ENCODE assay signal across 21 cellular contexts in the genomic region with DNA sequence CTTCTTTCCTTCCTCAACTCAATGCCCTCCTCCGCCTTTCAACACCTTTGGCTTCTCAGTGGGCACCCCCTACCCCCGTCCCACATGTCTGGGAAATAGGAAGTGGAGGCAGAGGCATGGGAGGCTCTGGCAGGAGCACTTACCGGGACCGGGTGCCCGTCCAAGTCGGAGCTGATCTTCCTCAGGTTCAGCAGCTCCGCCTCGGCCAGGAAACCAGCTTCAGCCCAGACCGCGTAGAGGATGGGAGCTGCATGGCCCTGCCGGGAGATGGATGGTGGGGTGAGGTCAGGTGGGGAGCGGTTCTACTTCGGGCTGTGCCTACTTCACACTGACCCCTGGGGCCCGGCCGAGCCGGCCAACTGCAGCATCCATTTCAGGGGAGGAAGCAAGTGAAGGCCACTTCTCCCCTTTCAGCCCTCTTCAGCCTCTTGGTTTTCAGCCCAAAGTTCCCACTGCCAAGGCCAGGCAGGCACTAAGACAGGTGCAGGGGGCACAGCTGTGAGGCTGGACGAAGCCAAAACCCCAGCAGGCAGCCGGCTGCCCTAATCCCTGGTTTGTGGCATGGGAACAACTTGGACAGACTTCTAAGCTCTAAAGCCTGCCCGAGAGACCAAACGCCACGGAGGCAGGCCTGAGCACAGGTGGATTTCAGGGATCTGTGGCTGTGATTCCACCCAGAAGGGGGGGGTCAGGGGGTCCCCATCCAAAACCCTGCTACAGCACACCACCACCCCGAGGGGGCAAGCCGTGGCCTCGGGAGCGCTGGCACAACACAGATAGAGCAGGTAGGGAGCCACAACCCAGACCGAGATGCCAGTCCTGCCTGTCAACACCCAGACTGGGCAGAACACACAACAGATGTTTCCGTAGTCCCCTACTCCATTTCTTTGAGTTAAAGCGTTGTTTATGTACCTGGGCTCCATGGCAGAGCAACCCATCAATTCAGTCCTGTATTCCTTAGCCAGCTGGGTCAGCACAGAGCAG. TPM values are rescaled to one million over a fixed set of nuclear protein-coding genes. Genes with fewer than 3 reads are reported as not detected.
DNase-seq lines count a peak whose midpoint lies in the region; ATAC-seq and TF ChIP-seq lines count a peak whose summit lies in the region.
"Had no signal": no experiment of that assay in that cellular context is flagged by ENCODE, and none has a peak within 500 bp of the region (broad histone marks: within the 10 kb centered on the region; RNA-seq: fewer than 3 reads in every experiment).

No MANE protein-coding gene starts in this region.

- DNase-seq in activated naive CD8-positive, alpha-beta T cell treated with anti-CD3 and anti-CD28 coated beads for 36 hours: no peak
- DNase-seq in activated naive CD8-positive, alpha-beta T cell treated with anti-CD3 and anti-CD28 coated beads, Interleukin-2, amount 50 U/mL, for 24 hours: no peak
- DNase-seq in ascending aorta (ENCODE audit: low spot score in 2 of 2): no peak
- no peak for DNase-seq in stimulated activated effector memory CD8-positive, alpha-beta T cell treated with anti-CD3 and anti-CD28 coated beads, Interleukin-12 subunit alpha, Interleukin-12 subunit beta, amount 100 ng/mL, for 72 hours (ENCODE audit: low spot score in 2 of 2)
- no peak for DNase-seq in uterus
- DNase-seq in CD1c-positive myeloid dendritic cell (ENCODE audit: extremely low spot score): no peak
- DNase-seq: activated naive CD4-positive, alpha-beta T cell treated with Interleukin-2 at 50 U/mL for 16 hours; CD8-positive, alpha-beta T cell; effector CD4-positive, alpha-beta T cell; hippocampal formation; Kasumi-1; left colon; NCI-H146; NCI-H446; stimulated activated CD4-positive, alpha-beta T cell treated with anti-CD3 and anti-CD28 coated beads, Interleukin-15, amount 100 ng/mL, for 24 hours; stimulated activated naive CD8-positive, alpha-beta T cell treated with anti-CD3 and anti-CD28 coated beads, Interleukin-15, Interleukin-2, amounts not matched to agents 100 U/mL and 50 U/mL, for 24 hours; T1000 had no signal

- H3K9me3 Mint-ChIP-seq in activated naive CD8-positive, alpha-beta T cell treated with anti-CD3 and anti-CD28 coated beads for 36 hours: no peaks in the 10 kb centered on the region
- H3K9me3 Mint-ChIP-seq in activated naive CD8-positive, alpha-beta T cell treated with anti-CD3 and anti-CD28 coated beads, Interleukin-2, amount 50 U/mL, for 24 hours: no peaks in the 10 kb centered on the region
- no peaks in the 10 kb centered on the region for H3K9me3 Mint-ChIP-seq in stimulated activated effector memory CD8-positive, alpha-beta T cell treated with anti-CD3 and anti-CD28 coated beads, Interleukin-12 subunit alpha, Interleukin-12 subunit beta, amount 100 ng/mL, for 72 hours
- H3K9me3 Mint-ChIP-seq: CD8-positive, alpha-beta T cell had no signal

- H3K27me3 Mint-ChIP-seq in activated naive CD8-positive, alpha-beta T cell treated with anti-CD3 and anti-CD28 coated beads for 36 hours: no peaks in the 10 kb centered on the region
- H3K27me3 Mint-ChIP-seq in activated naive CD8-positive, alpha-beta T cell treated with anti-CD3 and anti-CD28 coated beads, Interleukin-2, amount 50 U/mL, for 24 hours: no peaks in the 10 kb centered on the region

- peak overlapping the region; percentile 30 to 73 for H3K27ac ChIP-seq in ascending aorta
- no peak overlapping the region for H3K27ac ChIP-seq in uterus
- H3K27ac ChIP-seq: cardiac muscle cell, SK-N-MC had no signal

- H3K27ac Mint-ChIP-seq in activated naive CD8-positive, alpha-beta T cell treated with anti-CD3 and anti-CD28 coated beads for 36 hours: peak overlapping the region; percentile 29
- no peak overlapping the region for H3K27ac Mint-ChIP-seq in activated naive CD8-positive, alpha-beta T cell treated with anti-CD3 and anti-CD28 coated beads, Interleukin-2, amount 50 U/mL, for 24 hours
- peak overlapping the region; percentile 89 for H3K27ac Mint-ChIP-seq in stimulated activated effector memory CD8-positive, alpha-beta T cell treated with anti-CD3 and anti-CD28 coated beads, Interleukin-12 subunit alpha, Interleukin-12 subunit beta, amount 100 ng/mL, for 72 hours
- H3K27ac Mint-ChIP-seq: CD8-positive, alpha-beta T cell had no signal

- H3K36me3 ChIP-seq in ascending aorta (peaks cover 43 to 48% of the 10 kb centered on the region in 2 donors), iPS-15b (ENCODE audit: control insufficient read depth, insufficient read depth, low read length) (peaks cover 63% of the 10 kb centered on the region), uterus (no peaks in the 10 kb centered on the region)

- peaks cover 5% of the 10 kb centered on the region for H3K4me1 Mint-ChIP-seq in activated naive CD8-positive, alpha-beta T cell treated with anti-CD3 and anti-CD28 coated beads for 36 hours
- H3K4me1 Mint-ChIP-seq in activated naive CD8-positive, alpha-beta T cell treated with anti-CD3 and anti-CD28 coated beads, Interleukin-2, amount 50 U/mL, for 24 hours: peaks cover 6% of the 10 kb centered on the region
- H3K4me1 Mint-ChIP-seq in stimulated activated effector memory CD8-positive, alpha-beta T cell treated with anti-CD3 and anti-CD28 coated beads, Interleukin-12 subunit alpha, Interleukin-12 subunit beta, amount 100 ng/mL, for 72 hours: peaks cover 20% of the 10 kb centered on the region

- H3K4me3 ChIP-seq in ascending aorta: no peak overlapping the region
- H3K4me3 ChIP-seq in iPS-15b (ENCODE audit: low read depth, low read length): no peak overlapping the region
- no peak overlapping the region for H3K4me3 ChIP-seq in uterus
- H3K4me3 ChIP-seq: cardiac muscle cell, SK-N-MC had no signal

- intact Hi-C loops in ascending aorta (cut with DNase I): no loop called here
- intact Hi-C loops in uterus (cut with DNase I; ENCODE audit: low total_unique reads): no loop called here

- TF ChIP-seq POLR2A in uterus (IDR thresholded peaks at IDR 0.05): no peak

- H3K4me1 ChIP-seq in ascending aorta (peaks cover 4 to 19% of the 10 kb centered on the region in 2 donors), iPS-15b (ENCODE audit: control insufficient read depth, insufficient read depth, low read length) (peaks cover 4% of the 10 kb centered on the region), uterus (peaks cover 0 to 5% of the 10 kb centered on the region in 2 donors)

- no peaks in the 10 kb centered on the region for H3K27me3 ChIP-seq in ascending aorta
- H3K27me3 ChIP-seq in iPS-15b (ENCODE audit: control insufficient read depth, insufficient read depth, low read length): no peaks in the 10 kb centered on the region
- no peaks in the 10 kb centered on the region for H3K27me3 ChIP-seq in uterus
- H3K27me3 ChIP-seq: cardiac muscle cell had no signal

- no peak overlapping the region for H3K4me3 Mint-ChIP-seq in activated naive CD8-positive, alpha-beta T cell treated with anti-CD3 and anti-CD28 coated beads for 36 hours
- no peak overlapping the region for H3K4me3 Mint-ChIP-seq in activated naive CD8-positive, alpha-beta T cell treated with anti-CD3 and anti-CD28 coated beads, Interleukin-2, amount 50 U/mL, for 24 hours
- no peak overlapping the region for H3K4me3 Mint-ChIP-seq in stimulated activated effector memory CD8-positive, alpha-beta T cell treated with anti-CD3 and anti-CD28 coated beads, Interleukin-12 subunit alpha, Interleukin-12 subunit beta, amount 100 ng/mL, for 72 hours
- H3K4me3 Mint-ChIP-seq: CD8-positive, alpha-beta T cell had no signal

- H3K9ac ChIP-seq in iPS-15b (ENCODE audit: low read depth, low read length): peak overlapping the region; percentile 54

- H3K9me3 ChIP-seq in ascending aorta: no peaks in the 10 kb centered on the region
- no peaks in the 10 kb centered on the region for H3K9me3 ChIP-seq in iPS-15b (ENCODE audit: control insufficient read depth, insufficient read depth, low read length)
- H3K9me3 ChIP-seq in uterus: no peaks in the 10 kb centered on the region

- TF ChIP-seq CTCF in ascending aorta (IDR thresholded peaks at IDR 0.05): no peak
- no peak for TF ChIP-seq CTCF in uterus (IDR thresholded peaks at IDR 0.05)

- H3K36me3 Mint-ChIP-seq in activated naive CD8-positive, alpha-beta T cell treated with anti-CD3 and anti-CD28 coated beads for 36 hours: peaks cover 16% of the 10 kb centered on the region
- peaks cover 26% of the 10 kb centered on the region for H3K36me3 Mint-ChIP-seq in activated naive CD8-positive, alpha-beta T cell treated with anti-CD3 and anti-CD28 coated beads, Interleukin-2, amount 50 U/mL, for 24 hours (ENCODE audit: low read depth)
- H3K36me3 Mint-ChIP-seq in stimulated activated effector memory CD8-positive, alpha-beta T cell treated with anti-CD3 and anti-CD28 coated beads, Interleukin-12 subunit alpha, Interleukin-12 subunit beta, amount 100 ng/mL, for 72 hours: peaks cover 58% of the 10 kb centered on the region

- ATAC-seq in activated naive CD8-positive, alpha-beta T cell treated with anti-CD3 and anti-CD28 coated beads, Interleukin-2, amount 50 U/mL, for 24 hours: no peak
- no peak for ATAC-seq in stimulated activated effector memory CD8-positive, alpha-beta T cell treated with anti-CD3 and anti-CD28 coated beads, Interleukin-12 subunit alpha, Interleukin-12 subunit beta, amount 100 ng/mL, for 72 hours
- ATAC-seq in HG02610 (IDR thresholded peaks at IDR 0.05; ENCODE audit: unreplicated experiment): no peak
- ATAC-seq: CD8-positive, alpha-beta T cell; left colon; stimulated activated naive CD8-positive, alpha-beta T cell treated with anti-CD3 and anti-CD28 coated beads, Interleukin-15, Interleukin-2, amounts not matched to agents 100 U/mL and 50 U/mL, for 24 hours had no signal

RNA-seq across cellular contexts. Expression of gene TKT, which starts 14.5 kb away (rescaled TPM):
- total RNA-seq in activated naive CD8-positive, alpha-beta T cell treated with anti-CD3 and anti-CD28 coated beads for 36 hours: 100 to 1,000 TPM; 285 to 287 TPM
- total RNA-seq in ascending aorta: 219 TPM
- total RNA-seq in uterus: 100 to 1,000 TPM in 1 of 4 donors, 10 to 100 TPM in 3; 74.5 to 113 (median 84.6) TPM

Comparison
In these comparisons a context has a peak if more than half of its experiments do, and no peak if none do; other contexts are left out.
1. H3K27ac ChIP-seq: peak in ascending aorta (2 of 2); none in uterus (0 of 2).